In the genomic region with DNA sequence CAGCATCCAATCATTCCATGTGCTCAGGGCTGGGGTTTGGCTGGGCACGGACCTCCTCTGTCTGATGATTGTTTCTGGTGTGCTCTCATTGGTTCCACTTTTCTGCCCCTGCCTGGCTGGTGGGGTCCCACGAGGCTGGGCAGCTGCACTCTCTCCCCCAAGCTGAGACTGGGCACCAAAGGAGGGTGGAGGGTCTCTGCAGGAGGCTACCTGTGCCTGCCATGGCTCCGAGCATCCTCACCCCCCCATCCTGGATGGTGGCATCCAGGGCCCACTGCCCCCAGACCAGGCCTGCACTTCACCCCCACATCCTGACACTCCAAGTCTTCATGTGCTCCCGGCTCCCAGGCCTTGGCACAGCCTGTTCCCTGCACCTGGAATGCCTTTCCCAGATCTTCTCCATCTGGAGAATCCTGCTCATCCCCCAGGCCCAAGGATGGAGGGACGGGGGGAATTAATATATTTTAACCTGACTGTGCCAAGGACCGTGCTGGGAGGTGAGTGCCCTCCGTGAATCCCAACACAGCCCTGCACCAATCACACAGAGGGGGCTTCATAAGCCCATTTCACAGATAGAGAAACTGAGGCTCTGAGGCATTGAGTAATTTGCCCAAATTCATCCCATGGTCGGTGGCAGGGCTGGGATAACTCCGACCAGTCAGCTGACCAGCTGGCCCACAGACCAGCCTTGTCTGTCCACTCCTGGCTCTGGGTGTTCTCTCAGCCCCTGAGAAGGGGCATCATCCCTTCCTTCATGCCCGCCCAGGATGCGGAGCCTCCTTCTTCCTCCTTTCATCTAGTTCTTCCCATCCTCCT, we compare ENCODE assay signal across 18 cellular contexts.
DNase-seq lines count a peak whose midpoint lies in the region; TF ChIP-seq lines count a peak whose summit lies in the region.
"Had no signal": no experiment of that assay in that cellular context is flagged by ENCODE, and none has a peak within 500 bp of the region (broad histone marks: within the 10 kb centered on the region; RNA-seq: fewer than 3 reads in every experiment).

No MANE protein-coding gene starts in this region.

- H3K27me3 Mint-ChIP-seq in CD14-positive monocyte (ENCODE audit: low read depth in 3 of 3): peaks cover 7 to 10% (median 9%) of the 10 kb centered on the region in 3 donors
- no peaks in the 10 kb centered on the region for H3K27me3 Mint-ChIP-seq in endothelial cell (ENCODE audit: unreplicated experiment)
- H3K27me3 Mint-ChIP-seq: CD4-positive, CD25-positive, alpha-beta regulatory T cell had no signal

- no peaks in the 10 kb centered on the region for H3K36me3 Mint-ChIP-seq in CD14-positive monocyte
- H3K36me3 Mint-ChIP-seq in endothelial cell (ENCODE audit: low read depth, unreplicated experiment): no peaks in the 10 kb centered on the region
- H3K36me3 Mint-ChIP-seq: CD4-positive, CD25-positive, alpha-beta regulatory T cell had no signal

- intact Hi-C loops in CD14-positive monocyte (cut with micrococcal nuclease): no loop called here

- no peak for TF ChIP-seq CTCF in CD14-positive monocyte (IDR thresholded peaks at IDR 0.05)
- TF ChIP-seq CTCF in endothelial cell (IDR thresholded peaks at IDR 0.05; ENCODE audit: unreplicated experiment): no peak

- DNase-seq in CD14-positive monocyte (ENCODE audit: low spot score): peak; percentile 27
- DNase-seq in activated CD8-positive, alpha-beta memory T cell treated with anti-CD3 and anti-CD28 coated beads, Interleukin-2, amount 50 U/mL, for 48 hours: peak; percentile 15
- DNase-seq in mesenteric fat pad (ENCODE audit: low spot score): peak; percentile 78
- peak; percentile 5 for DNase-seq in stimulated activated CD8-positive, alpha-beta memory T cell treated with anti-CD3 and anti-CD28 coated beads, Interleukin-4, amount 100 ng/mL, for 48 hours
- DNase-seq in endothelial cell (ENCODE audit: low spot score): no peak
- DNase-seq in nucleus accumbens (lab: John Stamatoyannopoulos, UW): no peak
- no peak for DNase-seq in SW480 (ENCODE audit: low spot score)
- DNase-seq: AML-193; CD4-positive, CD25-positive, alpha-beta regulatory T cell; COR-L47; DMS 273 treated with DMSO at 0.1 percent for 48 hours; DND-41; HFFc6; MM.1S; NCI-H510A treated with DMSO at 0.1 percent for 48 hours; NCI-H82; SHP77 treated with DMSO at 0.1 percent for 48 hours; SK-N-SH had no signal

- H3K9me3 Mint-ChIP-seq in CD14-positive monocyte: peaks cover 0 to 1% (median 0%) of the 10 kb centered on the region in 7 donors
- H3K9me3 Mint-ChIP-seq in endothelial cell (ENCODE audit: unreplicated experiment): no peaks in the 10 kb centered on the region
- H3K9me3 Mint-ChIP-seq: CD4-positive, CD25-positive, alpha-beta regulatory T cell had no signal

- H3K4me1 Mint-ChIP-seq in CD14-positive monocyte (no peaks in the 10 kb centered on the region), endothelial cell (ENCODE audit: unreplicated experiment) (no peaks in the 10 kb centered on the region)
- H3K4me1 Mint-ChIP-seq: CD4-positive, CD25-positive, alpha-beta regulatory T cell had no signal

- H3K4me3 Mint-ChIP-seq in CD14-positive monocyte (no peak overlapping the region), endothelial cell (ENCODE audit: unreplicated experiment) (no peak overlapping the region)
- H3K4me3 Mint-ChIP-seq: CD4-positive, CD25-positive, alpha-beta regulatory T cell; HFFc6 had no signal

- H3K27ac Mint-ChIP-seq in CD14-positive monocyte (no peak overlapping the region), endothelial cell (ENCODE audit: unreplicated experiment) (no peak overlapping the region)
- H3K27ac Mint-ChIP-seq: CD4-positive, CD25-positive, alpha-beta regulatory T cell; HFFc6 had no signal

Comparison
In these comparisons a context has a peak if more than half of its experiments do, and no peak if none do; other contexts are left out.
1. DNase-seq: peak in CD14-positive monocyte (single experiment), activated CD8-positive, alpha-beta memory T cell treated with anti-CD3 and anti-CD28 coated beads, Interleukin-2, amount 50 U/mL, for 48 hours (single experiment), mesenteric fat pad (single experiment) and stimulated activated CD8-positive, alpha-beta memory T cell treated with anti-CD3 and anti-CD28 coated beads, Interleukin-4, amount 100 ng/mL, for 48 hours (single experiment); none in endothelial cell (single experiment), nucleus accumbens (0 of 56) and SW480 (single experiment).